ENCODE assay signal across 19 cellular contexts in genomic region chr7:154912921-154913644, GRCh38.
DNase-seq lines count a peak whose midpoint lies in the region; ATAC-seq, FAIRE-seq and TF ChIP-seq lines count a peak whose summit lies in the region.
"Had no signal": no experiment of that assay in that cellular context is flagged by ENCODE, and none has a peak within 500 bp of the region (broad histone marks: within the 10 kb centered on the region; RNA-seq: fewer than 3 reads in every experiment).

No MANE protein-coding gene starts in this region.

- H3K4me1 Mint-ChIP-seq in natural killer cell, result peaks cover 0 to 4% of the 10 kb centered on the region in 2 donors
- peaks cover 0 to 7% of the 10 kb centered on the region in 2 donors for H3K4me1 Mint-ChIP-seq in natural killer cell treated with Interleukin-12 subunit alpha and Interleukin-12 subunit beta and Interleukin-15 and Interleukin-18, amount 100 ng/mL, for 72 hours (ENCODE audit: low read depth in 2 of 2)

- H3K4me3 Mint-ChIP-seq in natural killer cell, result peak overlapping the region; percentile 18
- H3K4me3 Mint-ChIP-seq in natural killer cell treated with Interleukin-12 subunit alpha and Interleukin-12 subunit beta and Interleukin-15 and Interleukin-18, amount 100 ng/mL, for 72 hours, result no peak overlapping the region

- H3K27me3 ChIP-seq in dorsolateral prefrontal cortex, result peaks cover 0 to 7% (median 0%) of the 10 kb centered on the region in 45 donors
- H3K27me3 ChIP-seq: SJSA1 had no signal

- H3K27ac ChIP-seq in dorsolateral prefrontal cortex, result peak overlapping the region in 57 of 59 donors; percentile 11 to 86 (median 67)
- H3K27ac ChIP-seq: BLaER1, brain microvascular endothelial cell, HL-60, Peyer's patch, SJSA1, upper lobe of right lung had no signal

- no peak for FAIRE-seq in D721Med (lab: Jason Lieb, UNC)
- FAIRE-seq: A204.1, H54 had no signal

- peaks cover 2 to 4% of the 10 kb centered on the region in 2 donors for H3K9me3 Mint-ChIP-seq in natural killer cell
- H3K9me3 Mint-ChIP-seq in natural killer cell treated with Interleukin-12 subunit alpha and Interleukin-12 subunit beta and Interleukin-15 and Interleukin-18, amount 100 ng/mL, for 72 hours, result peaks cover 4% of the 10 kb centered on the region
- H3K9me3 Mint-ChIP-seq: immature natural killer cell had no signal

- H3K36me3 Mint-ChIP-seq in natural killer cell, result no peaks in the 10 kb centered on the region
- no peaks in the 10 kb centered on the region for H3K36me3 Mint-ChIP-seq in natural killer cell treated with Interleukin-12 subunit alpha and Interleukin-12 subunit beta and Interleukin-15 and Interleukin-18, amount 100 ng/mL, for 72 hours
- H3K36me3 Mint-ChIP-seq: immature natural killer cell had no signal

- DNase-seq in natural killer cell, result no peak
- DNase-seq in natural killer cell treated with Interleukin-12 subunit alpha and Interleukin-12 subunit beta and Interleukin-15 and Interleukin-18, amount 100 ng/mL, for 72 hours (ENCODE audit: low spot score), result no peak
- no peak for DNase-seq in dorsolateral prefrontal cortex
- peak; percentile 12 for DNase-seq in middle frontal gyrus (ENCODE audit: extremely low spot score, low spot score)
- no peak for DNase-seq in NCI-H524 (lab: John Stamatoyannopoulos, UW)
- DNase-seq in dedifferentiated amniotic fluid mesenchymal stem cell (ENCODE audit: extremely low spot score), result no peak
- DNase-seq in D721Med (ENCODE audit: insufficient read length, low spot score), result no peak
- DNase-seq: NCI-H446 treated with DMSO at 0.1 percent for 48 hours had no signal

- intact Hi-C loops in natural killer cell (cut with micrococcal nuclease), result loop anchor here (2.0 to 5.0 kb wide), 2 partner anchors 40 to 434 kb away; no protein-coding TSS in a partner anchor
- intact Hi-C loops in dorsolateral prefrontal cortex (cut with DNase I), result loop anchor here in 1 of 2 donors (5.0 kb wide), 2 partner anchors 81 to 384 kb away; partner anchors contain the start of gene INSIG1

- H3K27me3 Mint-ChIP-seq in natural killer cell (ENCODE audit: low read depth in 2 of 2), result peaks cover 11 to 23% of the 10 kb centered on the region in 2 donors
- H3K27me3 Mint-ChIP-seq in natural killer cell treated with Interleukin-12 subunit alpha and Interleukin-12 subunit beta and Interleukin-15 and Interleukin-18, amount 100 ng/mL, for 72 hours, result peaks cover 0 to 23% of the 10 kb centered on the region in 2 donors

- ATAC-seq in natural killer cell, result no peak
- no peak for ATAC-seq in natural killer cell treated with Interleukin-12 subunit alpha and Interleukin-12 subunit beta and Interleukin-15 and Interleukin-18, amount 100 ng/mL, for 72 hours
- ATAC-seq in HG03520 (IDR thresholded peaks at IDR 0.05; ENCODE audit: unreplicated experiment), result no peak

- H3K27ac Mint-ChIP-seq in natural killer cell, result no peak overlapping the region
- no peak overlapping the region for H3K27ac Mint-ChIP-seq in natural killer cell treated with Interleukin-12 subunit alpha and Interleukin-12 subunit beta and Interleukin-15 and Interleukin-18, amount 100 ng/mL, for 72 hours
- H3K27ac Mint-ChIP-seq: activated B cell treated with CpG ODN at 0.5 μM for 24 hours had no signal

- TF ChIP-seq CTCF in natural killer cell (IDR thresholded peaks at IDR 0.05) (no peak), dorsolateral prefrontal cortex (IDR thresholded peaks at IDR 0.05 in 54 of 56, conservative IDR thresholded peaks at IDR 0.05 in 2 of 56; ENCODE audit: low read depth in 1 of 56, partially characterized antibody in 56 of 56) (no peak), D721Med (IDR thresholded peaks at IDR 0.05; ENCODE audit: insufficient read depth, missing control alignments) (no peak)

- H3K4me3 ChIP-seq in dorsolateral prefrontal cortex, result peak overlapping the region in 11 of 59 donors; percentile 5 to 62 (median 40)
- H3K4me3 ChIP-seq: BLaER1, SJSA1 had no signal
